Comparison of ENCODE assay signal across 8 cellular contexts in the genomic region with DNA sequence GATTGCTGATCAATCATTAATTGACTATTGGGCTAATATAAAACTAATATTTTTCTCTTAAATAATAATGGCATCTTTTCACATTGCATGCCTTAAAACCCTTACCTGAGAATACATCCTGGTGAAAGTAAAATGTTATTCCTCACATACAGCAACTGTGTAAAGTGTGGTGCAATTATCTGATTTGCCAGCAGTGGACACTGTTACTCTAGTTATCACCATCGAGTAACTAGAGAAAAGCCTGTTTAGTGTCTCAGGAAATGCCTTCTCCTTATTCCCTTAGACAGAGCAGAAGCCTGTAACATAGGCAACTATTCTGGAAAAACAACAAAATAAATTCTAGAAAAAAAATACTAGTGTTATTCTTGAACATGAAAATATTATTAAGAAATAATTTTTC.
A peak's percentile ranks its signal among the peaks of the same experiment; 100 is the strongest.
DNase-seq lines count a peak whose midpoint lies in the region; ATAC-seq, FAIRE-seq and TF ChIP-seq lines count a peak whose summit lies in the region.

No MANE protein-coding gene starts in this region.

- CTCF ChIA-PET in BJ (lab: Yijun Ruan, JAX): interaction anchor here (1.1 kb wide), 3 partner anchors 14 to 515 kb away, joined by 3 to 4 read pairs (median 3); no protein-coding TSS in a partner anchor
- CTCF ChIA-PET in activated CD8-positive, alpha-beta memory T cell treated with anti-CD3 and anti-CD28 coated beads, Interleukin-2, amount 10 ng/mL, durations not matched to agents 7 days and 5 days (lab: Charles Lee): no interaction called here

- no peak overlapping the region for H3K4me3 Mint-ChIP-seq in activated CD8-positive, alpha-beta memory T cell treated with anti-CD3 and anti-CD28 coated beads, Interleukin-2, amount 10 ng/mL, durations not matched to agents 7 days and 5 days

- WGBS in small intestine, 3 donors: 0 to 4% (median 2%) methylated on average over 1 of the region's 1 CpG

- H3K9me3 ChIP-seq in small intestine (ENCODE audit: control insufficient read depth, low read depth): no peaks in the 10 kb centered on the region

- no peaks in the 10 kb centered on the region for H3K27me3 ChIP-seq in BJ (ENCODE audit: control insufficient read depth, insufficient read depth, low read length)
- no peaks in the 10 kb centered on the region for H3K27me3 ChIP-seq in small intestine (ENCODE audit: control insufficient read depth in 2 of 2, insufficient read depth in 2 of 2, low read length in 2 of 2)

- H3K27me3 Mint-ChIP-seq in activated CD8-positive, alpha-beta memory T cell treated with anti-CD3 and anti-CD28 coated beads, Interleukin-2, amount 10 ng/mL, durations not matched to agents 7 days and 5 days: peaks cover 4% of the 10 kb centered on the region

- H3K4me1 ChIP-seq in small intestine (ENCODE audit: control insufficient read depth in 2 of 2, insufficient read depth in 1 of 2, low read depth in 1 of 2, low read length in 1 of 2): no peaks in the 10 kb centered on the region

- no peak for DNase-seq in BJ (ENCODE audit: low read depth)
- DNase-seq in LHCN-M2 (ENCODE audit: low read depth): peak; percentile 29
- peak; percentile 78 for DNase-seq in SHP77 treated with DMSO at 0.1 percent for 48 hours (lab: John Stamatoyannopoulos, UW)
- peak; percentile 38 for DNase-seq in globus pallidus (ENCODE audit: low spot score)
- peak; percentile 14 for DNase-seq in small intestine
- no peak for DNase-seq in activated CD8-positive, alpha-beta memory T cell treated with anti-CD3 and anti-CD28 coated beads, Interleukin-2, amount 10 ng/mL, durations not matched to agents 7 days and 5 days

- POLR2A ChIA-PET in BJ (lab: Charles Lee): no interaction called here

- H3K9me3 Mint-ChIP-seq in activated CD8-positive, alpha-beta memory T cell treated with anti-CD3 and anti-CD28 coated beads, Interleukin-2, amount 10 ng/mL, durations not matched to agents 7 days and 5 days (ENCODE audit: low read depth): no peaks in the 10 kb centered on the region

- H3K27ac ChIP-seq in small intestine (ENCODE audit: low read depth in 1 of 2, low read length in 1 of 2): no peak overlapping the region

- H3K36me3 ChIP-seq in BJ (ENCODE audit: control insufficient read depth, insufficient read depth, low read length) (no peaks in the 10 kb centered on the region), small intestine (ENCODE audit: control insufficient read depth in 2 of 2, insufficient read depth in 2 of 2, low read length in 2 of 2) (no peaks in the 10 kb centered on the region)

- TF ChIP-seq CTCF in BJ (IDR thresholded peaks at IDR 0.05; ENCODE audit: insufficient read depth, low read depth, low read length): peak; percentile 54

- FAIRE-seq in small intestine (lab: Jason Lieb, UNC): no peak

- ATAC-seq in GM19455 (IDR thresholded peaks at IDR 0.05; ENCODE audit: unreplicated experiment): peak; percentile 50
- ATAC-seq in activated CD8-positive, alpha-beta memory T cell treated with anti-CD3 and anti-CD28 coated beads, Interleukin-2, amount 10 ng/mL, durations not matched to agents 7 days and 5 days: no peak
- ATAC-seq in HG03025 (IDR thresholded peaks at IDR 0.05; ENCODE audit: low FRiP score, unreplicated experiment): no peak

- H3K36me3 Mint-ChIP-seq in activated CD8-positive, alpha-beta memory T cell treated with anti-CD3 and anti-CD28 coated beads, Interleukin-2, amount 10 ng/mL, durations not matched to agents 7 days and 5 days: no peaks in the 10 kb centered on the region

- no peaks in the 10 kb centered on the region for H3K4me1 Mint-ChIP-seq in activated CD8-positive, alpha-beta memory T cell treated with anti-CD3 and anti-CD28 coated beads, Interleukin-2, amount 10 ng/mL, durations not matched to agents 7 days and 5 days

- H3K4me3 ChIP-seq in BJ (ENCODE audit: low read depth, low read length): no peak overlapping the region
- H3K4me3 ChIP-seq in small intestine (ENCODE audit: low read depth in 1 of 2, low read length in 2 of 2): no peak overlapping the region

- no peak overlapping the region for H3K27ac Mint-ChIP-seq in activated CD8-positive, alpha-beta memory T cell treated with anti-CD3 and anti-CD28 coated beads, Interleukin-2, amount 10 ng/mL, durations not matched to agents 7 days and 5 days

Comparison
In these comparisons a context has a peak if more than half of its experiments do, and no peak if none do; other contexts are left out.
1. DNase-seq: peak in LHCN-M2 (single experiment), SHP77 treated with DMSO at 0.1 percent for 48 hours (single experiment), globus pallidus (single experiment) and small intestine (single experiment); none in BJ (single experiment) and activated CD8-positive, alpha-beta memory T cell treated with anti-CD3 and anti-CD28 coated beads, Interleukin-2, amount 10 ng/mL, durations not matched to agents 7 days and 5 days (single experiment).